ENCODE assay signal across 24 cellular contexts in genomic region chr7:97734255-97734654, GRCh38. TPM values are rescaled to one million over a fixed set of nuclear protein-coding genes. Genes with fewer than 3 reads are reported as not detected.
DNase-seq lines count a peak whose midpoint lies in the region; ATAC-seq, FAIRE-seq and TF ChIP-seq lines count a peak whose summit lies in the region.
"Had no signal": no experiment of that assay in that cellular context is flagged by ENCODE, and none has a peak within 500 bp of the region (broad histone marks: within the 10 kb centered on the region; RNA-seq: fewer than 3 reads in every experiment).

No MANE protein-coding gene starts in this region.

- H3K27me3 ChIP-seq in H1 (replicated peaks in 1 of 4; ENCODE audit: control insufficient read depth in 3 of 4, extremely low read depth in 1 of 4, insufficient read depth in 3 of 4, low read length in 3 of 4) (peaks cover 22 to 46% (median 38%) of the 10 kb centered on the region in 4 experiments), body of pancreas (peaks cover 0 to 19% of the 10 kb centered on the region in 2 donors)

- no peak overlapping the region for H2BK20ac ChIP-seq in H1 (ENCODE audit: low read length)

- H4K20me1 ChIP-seq in H1 (replicated peaks in 1 of 2; ENCODE audit: control insufficient read depth in 1 of 2, insufficient read depth in 2 of 2, low read length in 2 of 2) = no peaks in the 10 kb centered on the region

- H3K36me3 ChIP-seq in H1 (ENCODE audit: control insufficient read depth in 2 of 4, insufficient read depth in 4 of 4, low read length in 3 of 4) (no peaks in the 10 kb centered on the region), body of pancreas (replicated peaks in 1 of 2; ENCODE audit: insufficient read depth in 1 of 2, low read depth in 2 of 2) (no peaks in the 10 kb centered on the region)
- H3K36me3 ChIP-seq: MG63 had no signal

- H3K23me2 ChIP-seq in H1 (ENCODE audit: low read depth, low read length) = peaks cover 16% of the 10 kb centered on the region

- 75% methylated on average over 2 of the region's 2 CpGs; no CpG with 5 or more reads in 1 of the 2 experiments for WGBS in H1 (ENCODE audit: extremely low coverage in 1 of 2, insufficient coverage in 1 of 2, insufficient read length in 1 of 2, insufficient replicate concordance in 2 of 2, low coverage in 1 of 2, low lambda C conversion rate in 2 of 2, missing lambda C conversion rate in 1 of 2), 2 experiments
- WGBS in body of pancreas, 2 donors = 49 to 54% methylated on average over 2 of the region's 2 CpGs

- H3K23ac ChIP-seq in H1 (ENCODE audit: insufficient read length) = no peak overlapping the region

- H3K4ac ChIP-seq in H1 (replicated peaks; ENCODE audit: insufficient read length, low read depth, low read length) = no peak overlapping the region

- H2AK5ac ChIP-seq in H1 (ENCODE audit: low read depth, low read length) = no peak overlapping the region

- peak overlapping the region; percentile 5 to 8 for H3K4me3 Mint-ChIP-seq in activated T-cell treated with anti-CD3 and anti-CD28 coated beads, Interleukin-2, amount 50 U/mL, for 72 hours
- H3K4me3 Mint-ChIP-seq in nephron (peak overlapping the region; percentile 50 to 85 (median 65)), type B pancreatic cell (peak overlapping the region; percentile 90)
- H3K4me3 Mint-ChIP-seq: CD8-positive, alpha-beta T cell had no signal

- no peaks in the 10 kb centered on the region for H3K9me3 ChIP-seq in H1 (ENCODE audit: insufficient read depth in 2 of 2, low read depth in 1 of 2, low read length in 1 of 2)
- H3K9me3 ChIP-seq in body of pancreas = no peaks in the 10 kb centered on the region
- H3K9me3 ChIP-seq: MG63 had no signal

- FAIRE-seq in H1 (lab: Jason Lieb, UNC) = no peak
- FAIRE-seq: GM12891 had no signal

- peaks cover 0 to 2% of the 10 kb centered on the region in 2 donors for H3K9me3 Mint-ChIP-seq in activated T-cell treated with anti-CD3 and anti-CD28 coated beads, Interleukin-2, amount 50 U/mL, for 72 hours
- H3K9me3 Mint-ChIP-seq in nephron (no peaks in the 10 kb centered on the region), type B pancreatic cell (no peaks in the 10 kb centered on the region)
- H3K9me3 Mint-ChIP-seq: CD8-positive, alpha-beta T cell had no signal

- H3K4me2 ChIP-seq in H1 (ENCODE audit: insufficient read depth in 1 of 2, low read depth in 2 of 2, low read length in 2 of 2) = peak overlapping the region; percentile 72 to 96

- intact Hi-C loops in body of pancreas (cut with DNase I) = no loop called here

- H4K91ac ChIP-seq in H1 (replicated peaks; ENCODE audit: insufficient read length, low read length) = no peak overlapping the region

- no peak overlapping the region for H3K9ac ChIP-seq in H1 (replicated peaks in 1 of 4; ENCODE audit: extremely low read depth in 1 of 4, low read depth in 3 of 4, low read length in 3 of 4)
- H3K9ac ChIP-seq: GM23248 had no signal

- no peak overlapping the region for H4K5ac ChIP-seq in H1 (ENCODE audit: insufficient read length, low read depth, low read length)

- peaks cover 74% of the 10 kb centered on the region for H3K27me3 Mint-ChIP-seq in activated T-cell treated with anti-CD3 and anti-CD28 coated beads, Interleukin-2, amount 50 U/mL, for 72 hours (ENCODE audit: low read depth)
- H3K27me3 Mint-ChIP-seq in nephron (ENCODE audit: low read depth) (peaks cover 87% of the 10 kb centered on the region), type B pancreatic cell (peaks cover 80% of the 10 kb centered on the region)

- H3K79me2 ChIP-seq in H1 (ENCODE audit: control insufficient read depth in 1 of 2, insufficient read depth in 2 of 2, low read length in 2 of 2) = no peaks in the 10 kb centered on the region

- TF ChIP-seq POLR2A in H1 (IDR thresholded peaks at IDR 0.05; ENCODE audit: control extremely low read depth in 1 of 2, low read depth in 2 of 2, low read length in 2 of 2) (no peak), body of pancreas (IDR thresholded peaks at IDR 0.05) (no peak)

- no peak overlapping the region for H3K14ac ChIP-seq in H1 (ENCODE audit: insufficient read length)

- no peak for TF ChIP-seq EP300 in H1 (IDR thresholded peaks at IDR 0.05; ENCODE audit: borderline replicate concordance in 1 of 2, low read depth in 2 of 2, low read length in 2 of 2)

- H3K18ac ChIP-seq in H1 (ENCODE audit: extremely low read depth, low read length) = no peak overlapping the region

- TF ChIP-seq CTCF in H1 (IDR thresholded peaks at IDR 0.05; ENCODE audit: control extremely low read depth in 1 of 3, insufficient read depth in 1 of 3, low read depth in 1 of 3, low read length in 3 of 3) = no peak
- TF ChIP-seq CTCF in nephron (IDR thresholded peaks at IDR 0.05; ENCODE audit: unreplicated experiment in 3 of 3) = no peak
- TF ChIP-seq CTCF in type B pancreatic cell (conservative IDR thresholded peaks at IDR 0.05) = no peak
- no peak for TF ChIP-seq CTCF in body of pancreas (IDR thresholded peaks at IDR 0.05)

- TF ChIP-seq RAD21 in H1 (IDR thresholded peaks at IDR 0.05 in 1 of 2, conservative IDR thresholded peaks at IDR 0.05 in 1 of 2; ENCODE audit: low read depth in 2 of 2, low read length in 2 of 2) = no peak

- POLR2A ChIA-PET in H1 (lab: Charles Lee; ENCODE audit: partially characterized antibody) = no interaction called here

- peaks cover 3 to 11% (median 6%) of the 10 kb centered on the region in 4 experiments; a peak in 6 of 7 replicates for H3K4me1 ChIP-seq in H1 (replicated peaks in 1 of 4; ENCODE audit: control insufficient read depth in 3 of 4, insufficient read depth in 4 of 4, low read length in 3 of 4)
- H3K4me1 ChIP-seq in body of pancreas = peaks cover 22% of the 10 kb centered on the region

- H2BK120ac ChIP-seq in H1 (replicated peaks; ENCODE audit: low read depth, low read length) = no peak overlapping the region

- H2BK15ac ChIP-seq in H1 (ENCODE audit: low read length) = no peak overlapping the region

- H3K4me3 ChIP-seq in H1 (ENCODE audit: extremely low read depth in 1 of 4, insufficient read depth in 2 of 4, low read depth in 3 of 4, low read length in 4 of 4) (peak overlapping the region; percentile 42 to 71 (median 44); a peak in 6 of 8 replicates), body of pancreas (no peak overlapping the region)
- H3K4me3 ChIP-seq: GM23248, MG63 had no signal

- peaks cover 23% of the 10 kb centered on the region for H3K4me1 Mint-ChIP-seq in activated T-cell treated with anti-CD3 and anti-CD28 coated beads, Interleukin-2, amount 50 U/mL, for 72 hours (ENCODE audit: low read depth)
- H3K4me1 Mint-ChIP-seq in nephron (peaks cover 25% of the 10 kb centered on the region), type B pancreatic cell (ENCODE audit: unreplicated experiment) (peaks cover 25% of the 10 kb centered on the region)

- H3K56ac ChIP-seq in H1 (replicated peaks; ENCODE audit: insufficient read length, low read depth, low read length) = no peak overlapping the region

- CTCF ChIA-PET in H1 (lab: Charles Lee; ENCODE audit: partially characterized antibody) = no interaction called here

- no peak overlapping the region for H4K8ac ChIP-seq in H1 (ENCODE audit: extremely low read depth, insufficient read depth, low read length)

- no peak overlapping the region for H3K27ac Mint-ChIP-seq in activated T-cell treated with anti-CD3 and anti-CD28 coated beads, Interleukin-2, amount 50 U/mL, for 72 hours
- H3K27ac Mint-ChIP-seq in nephron (no peak overlapping the region), type B pancreatic cell (no peak overlapping the region)
- H3K27ac Mint-ChIP-seq: CD8-positive, alpha-beta T cell had no signal

- no peak overlapping the region for H2BK5ac ChIP-seq in H1 (ENCODE audit: low read depth, low read length)

- H3K27ac ChIP-seq in H1 (ENCODE audit: low read depth, low read length) (no peak overlapping the region), body of pancreas (no peak overlapping the region)
- H3K27ac ChIP-seq: GM23248 had no signal

- no peak for DNase-seq in activated T-cell treated with anti-CD3 and anti-CD28 coated beads, Interleukin-2, amount 50 U/mL, for 72 hours
- DNase-seq in activated T-cell treated with anti-CD3 and anti-CD28 coated beads for 4 hours (no peak), H1 (ENCODE audit: low read depth in 1 of 2, low spot score in 2 of 2) (no peak), type B pancreatic cell (ENCODE audit: extremely low spot score, unreplicated experiment) (no peak), body of pancreas (no peak), SK-N-DZ (ENCODE audit: low spot score) (no peak)
- DNase-seq in effector CD8-positive, alpha-beta T cell (lab: John Stamatoyannopoulos, UW) = no peak
- DNase-seq: AML-193; C1 segment of cervical spinal cord; CD8-positive, alpha-beta T cell; DND-41; Kasumi-1; MG63; NCI-H1694 treated with DMSO at 0.1 percent for 48 hours; NCI-H2081 treated with DMSO at 0.1 percent for 48 hours; NCI-H2171 treated with DMSO at 0.1 percent for 48 hours; NCI-H446; SHP77 had no signal

- no peak for ATAC-seq in activated T-cell treated with anti-CD3 and anti-CD28 coated beads, Interleukin-2, amount 50 U/mL, for 72 hours (replicated peaks in 1 of 2)
- no peak for ATAC-seq in body of pancreas
- ATAC-seq: CD8-positive, alpha-beta T cell; HCT116 had no signal

- peaks cover 0 to 4% of the 10 kb centered on the region in 2 donors for H3K36me3 Mint-ChIP-seq in activated T-cell treated with anti-CD3 and anti-CD28 coated beads, Interleukin-2, amount 50 U/mL, for 72 hours (ENCODE audit: insufficient read depth in 2 of 2)
- H3K36me3 Mint-ChIP-seq in nephron (ENCODE audit: low read depth) (no peaks in the 10 kb centered on the region), type B pancreatic cell (no peaks in the 10 kb centered on the region)
- H3K36me3 Mint-ChIP-seq: CD8-positive, alpha-beta T cell had no signal

- no peak overlapping the region for H2BK12ac ChIP-seq in H1 (ENCODE audit: low read depth, low read length)

- H3K79me1 ChIP-seq in H1 (ENCODE audit: low read depth, low read length) = no peaks in the 10 kb centered on the region

- H2AFZ ChIP-seq in H1 (ENCODE audit: low read length) = no peak overlapping the region
- H2AFZ ChIP-seq: GM23248 had no signal

TF ChIP-seq in H1, 55 proteins besides CTCF, POLR2A, EP300 and RAD21 (continues in another document):
- no peak for TF ChIP-seq CEBPB (IDR thresholded peaks at IDR 0.05; ENCODE audit: low read depth, low read length)

RNA-seq across cellular contexts. Expression of gene TAC1, which starts 2.4 kb away (rescaled TPM):
- 1 to 10 TPM; 3.0 to 3.2 TPM for total RNA-seq in activated T-cell treated with anti-CD3 and anti-CD28 coated beads, Interleukin-2, amount 50 U/mL, for 72 hours
- 4.0 and 4.3 TPM in 2 replicates for total RNA-seq in H1 (2021; fragmentation: NEBNext Ultra II Directional; extraction: Animal tissue kit (Norgen Biotek cat#: 25700))
- 1.7 and 2.2 TPM in 2 replicates for polyA plus RNA-seq in H1 (2011; rRNA removed)
- polyA plus RNA-seq in H1 (2011; cell fraction: cytosol; rRNA removed) = 4.6 TPM
- polyA plus RNA-seq in H1 (2011; cell fraction: nucleus; rRNA removed) = 3.4 TPM
- polyA plus RNA-seq in H1 (2012, experiment 1 of 2) = 2.3 to 2.8 TPM (median 2.5 TPM) in 4 replicates
- 0.84 TPM for polyA plus RNA-seq in H1 (2012, experiment 2 of 2)
- polyA plus RNA-seq in H1 (2013, experiment 1 of 2) = 5.8 TPM
- polyA plus RNA-seq in H1 (2013, experiment 2 of 2) = 7.1 TPM
- 0.20 and 1.5 TPM in 2 replicates for polyA minus RNA-seq in H1 (2011; rRNA and poly(A)+ RNA removed)
- not detected for polyA minus RNA-seq in H1 (2011; cell fraction: cytosol; rRNA and poly(A)+ RNA removed)
- polyA minus RNA-seq in H1 (2011; cell fraction: nucleus; rRNA and poly(A)+ RNA removed) = 4.0 TPM
- total RNA-seq in type B pancreatic cell (ENCODE audit: low replicate concordance) = 12.8 and 18.9 TPM in 2 replicates
- not detected for total RNA-seq in body of pancreas
- polyA plus RNA-seq in SK-N-DZ (2014; cell fraction: cytosol; rRNA removed) = not detected in 2 replicates
- not detected in 2 replicates for polyA plus RNA-seq in SK-N-DZ (2014; cell fraction: nucleus; rRNA removed)
- total RNA-seq: A172; CD8-positive, alpha-beta T cell; GM23248 had no signal
- polyA plus RNA-seq: AG04450, GM23248 had no signal

Comparison
In these comparisons a context has a peak if more than half of its experiments do, and no peak if none do; other contexts are left out.
1. H3K4me3 Mint-ChIP-seq: peak in every context shown above with its lines; median percentile 90 in type B pancreatic cell; 65 in nephron; 6 in activated T-cell treated with anti-CD3 and anti-CD28 coated beads, Interleukin-2, amount 50 U/mL, for 72 hours.
2. H3K4me3 ChIP-seq: peak in H1 (4 of 4); none in body of pancreas (0 of 2).